In the genomic region with DNA sequence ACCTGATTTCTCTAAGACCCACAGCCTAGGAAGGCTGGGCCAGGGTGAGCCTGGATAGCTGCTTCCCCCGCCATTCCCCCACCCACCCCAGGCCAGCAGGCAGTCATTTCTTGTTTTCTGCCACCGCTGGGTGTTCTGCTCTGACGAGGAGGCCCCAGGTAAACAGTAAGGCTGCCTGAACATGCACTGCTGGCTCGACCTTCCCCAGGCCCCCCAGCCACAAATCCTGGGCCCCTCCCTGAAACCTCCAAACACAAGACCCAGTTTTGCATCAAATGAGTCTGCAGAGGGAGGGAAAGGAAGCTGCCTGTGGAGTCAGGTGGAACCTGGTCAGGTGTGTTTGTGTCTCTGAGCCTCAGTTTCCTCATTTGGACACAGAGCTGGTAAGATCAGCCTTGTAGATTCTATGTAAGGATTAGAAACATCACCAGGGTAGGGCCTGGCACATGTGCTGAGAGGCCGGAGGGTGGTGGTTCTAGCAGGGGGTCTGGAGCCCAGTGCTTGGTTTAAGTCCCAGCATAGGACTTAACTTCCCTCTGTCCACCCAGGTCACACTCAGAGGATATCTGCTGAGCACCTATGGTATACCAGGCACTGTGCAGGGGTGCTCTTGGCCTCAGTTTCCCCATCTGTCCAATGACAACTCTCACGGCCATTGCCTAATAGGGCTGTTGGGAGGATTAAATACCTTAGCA, we compare ENCODE assay signal across 26 cellular contexts. TPM values are rescaled to one million over a fixed set of nuclear protein-coding genes. Genes with fewer than 3 reads are reported as not detected.
"Had no signal": no experiment of that assay in that cellular context is flagged by ENCODE, and none has a peak within 500 bp of the region (broad histone marks: within the 10 kb centered on the region; RNA-seq: fewer than 3 reads in every experiment).

No MANE protein-coding gene starts in this region.

- H3K36me3 ChIP-seq: ascending aorta, brain microvascular endothelial cell, ovary, prostate gland, tibial nerve had no signal

- ATAC-seq: effector memory CD8-positive, alpha-beta T cell; esophagus mucosa; left lobe of liver; natural killer cell; stimulated activated naive CD8-positive, alpha-beta T cell treated with anti-CD3 and anti-CD28 coated beads, Interleukin-15, amount 100 ng/mL, for 72 hours; T-cell had no signal

- H3K9me3 Mint-ChIP-seq: effector memory CD8-positive, alpha-beta T cell; mesothelial cell of epicardium; natural killer cell; stimulated activated naive CD8-positive, alpha-beta T cell treated with anti-CD3 and anti-CD28 coated beads, Interleukin-15, amount 100 ng/mL, for 72 hours; T-cell; T-helper 2 cell treated with Interferon-gamma antibody and Interleukin-4, amounts not matched to agents 5 μg/mL and 100 μg/mL, for 36 hours had no signal

- DNase-seq: activated CD4-positive, CD25-positive, alpha-beta regulatory T cell treated with anti-CD3 and anti-CD28 coated beads, Interleukin-2, amount 50 U/mL, for 72 hours; activated naive CD4-positive, alpha-beta T cell treated with anti-CD3 and anti-CD28 coated beads, Interleukin-2, amount 50 U/mL, for 16 hours; activated T-cell treated with anti-CD3 and anti-CD28 coated beads, Interleukin-2, amount 50 U/mL, for 1 hour; brain microvascular endothelial cell; caudate nucleus; effector memory CD8-positive, alpha-beta T cell; foreskin melanocyte; natural killer cell; ovary; stimulated activated CD4-positive, alpha-beta T cell treated with anti-CD3 and anti-CD28 coated beads, Interleukin-4, amount 100 ng/mL, for 4 hours; stimulated activated naive CD8-positive, alpha-beta T cell treated with anti-CD3 and anti-CD28 coated beads, Interleukin-15, amount 100 ng/mL, for 72 hours; T-cell had no signal

- H3K27ac Mint-ChIP-seq: effector memory CD8-positive, alpha-beta T cell; mesothelial cell of epicardium; natural killer cell; T-cell; T-helper 2 cell treated with Interferon-gamma antibody and Interleukin-4, amounts not matched to agents 5 μg/mL and 100 μg/mL, for 36 hours had no signal

- H3K36me3 Mint-ChIP-seq: mesothelial cell of epicardium, natural killer cell, T-cell had no signal

- H3K27ac ChIP-seq: ascending aorta, brain microvascular endothelial cell, ovary, prostate gland, tibial nerve, VCaP had no signal

- H3K27me3 Mint-ChIP-seq: stimulated activated naive CD8-positive, alpha-beta T cell treated with anti-CD3 and anti-CD28 coated beads, Interleukin-15, amount 100 ng/mL, for 72 hours; T-cell had no signal

- H3K9me3 ChIP-seq: ascending aorta, ovary, prostate gland, tibial nerve had no signal

- H3K4me3 Mint-ChIP-seq: effector memory CD8-positive, alpha-beta T cell; mesothelial cell of epicardium; natural killer cell; stimulated activated naive CD8-positive, alpha-beta T cell treated with anti-CD3 and anti-CD28 coated beads, Interleukin-15, amount 100 ng/mL, for 72 hours; T-helper 2 cell treated with Interferon-gamma antibody and Interleukin-4, amounts not matched to agents 5 μg/mL and 100 μg/mL, for 36 hours had no signal

- FAIRE-seq: endothelial cell of umbilical vein, urothelium cell line had no signal

- H3K27me3 ChIP-seq: ascending aorta, brain microvascular endothelial cell, ovary, tibial nerve had no signal

- H3K4me3 ChIP-seq: ascending aorta, lung, ovary, prostate gland, tibial nerve had no signal

RNA-seq across cellular contexts. Expression of a gene that starts 18.9 kb away (rescaled TPM):
- total RNA-seq: ascending aorta, dermis microvascular lymphatic vessel endothelial cell, endothelial cell of umbilical vein, esophagus mucosa, kidney epithelial cell, left lobe of liver, lung, mesothelial cell of epicardium, natural killer cell, ovary, T-cell, tibial nerve had no signal
- polyA plus RNA-seq: adipose tissue, endothelial cell of umbilical vein, lung, ovary had no signal

RNA-seq across cellular contexts. Expression of a gene that starts 23.7 kb away (rescaled TPM):
- total RNA-seq: ascending aorta, dermis microvascular lymphatic vessel endothelial cell, endothelial cell of umbilical vein, esophagus mucosa, kidney epithelial cell, left lobe of liver, lung, mesothelial cell of epicardium, natural killer cell, ovary, T-cell, tibial nerve had no signal
- polyA plus RNA-seq: adipose tissue, endothelial cell of umbilical vein, lung, ovary had no signal

RNA-seq across cellular contexts. Expression of a gene that starts 26.6 kb away (rescaled TPM):
- total RNA-seq: ascending aorta, dermis microvascular lymphatic vessel endothelial cell, endothelial cell of umbilical vein, esophagus mucosa, kidney epithelial cell, left lobe of liver, lung, mesothelial cell of epicardium, natural killer cell, ovary, prostate gland, T-cell, tibial nerve had no signal
- polyA plus RNA-seq: adipose tissue, endothelial cell of umbilical vein, lung, ovary had no signal

RNA-seq across cellular contexts. Expression of a gene that starts 30.9 kb away (rescaled TPM):
- total RNA-seq: ascending aorta, dermis microvascular lymphatic vessel endothelial cell, endothelial cell of umbilical vein, esophagus mucosa, kidney epithelial cell, left lobe of liver, lung, mesothelial cell of epicardium, natural killer cell, ovary, prostate gland, T-cell, tibial nerve had no signal
- polyA plus RNA-seq: adipose tissue, endothelial cell of umbilical vein, lung, ovary had no signal
